Comparison of ENCODE assay signal across 1 cellular context in genomic region chr10:73209705-73210104, GRCh38.
TF ChIP-seq lines count a peak whose summit lies in the region.

No MANE protein-coding gene starts in this region.

TF ChIP-seq in IMR-90, 13 proteins besides CTCF, POLR2A, EP300 and RAD21 (continued from another document):
- TF ChIP-seq MAZ (IDR thresholded peaks at IDR 0.05; ENCODE audit: borderline replicate concordance, low read depth, low read length) (no peak), NFE2L2 (IDR thresholded peaks at IDR 0.05; ENCODE audit: low read depth, low read length) (no peak), RFX5 (IDR thresholded peaks at IDR 0.05; ENCODE audit: low read depth, low read length) (no peak)
